ENCODE assay signal across 16 cellular contexts in genomic region chr1:52658795-52659194, GRCh38. TPM values are rescaled to one million over a fixed set of nuclear protein-coding genes. Genes with fewer than 3 reads are reported as not detected.
A peak's percentile ranks its signal among the peaks of the same experiment; 100 is the strongest.
DNase-seq lines count a peak whose midpoint lies in the region; ATAC-seq and TF ChIP-seq lines count a peak whose summit lies in the region.
"Had no signal": no experiment of that assay in that cellular context is flagged by ENCODE, and none has a peak within 500 bp of the region (broad histone marks: within the 10 kb centered on the region; RNA-seq: fewer than 3 reads in every experiment).

No MANE protein-coding gene starts in this region.

- H3K9me3 Mint-ChIP-seq in activated naive CD8-positive, alpha-beta T cell treated with anti-CD3 and anti-CD28 coated beads, Interleukin-2, amount 10 ng/mL, durations not matched to agents 7 days and 5 days, result no peaks in the 10 kb centered on the region

- H3K36me3 Mint-ChIP-seq in activated naive CD8-positive, alpha-beta T cell treated with anti-CD3 and anti-CD28 coated beads, Interleukin-2, amount 10 ng/mL, durations not matched to agents 7 days and 5 days, result peaks cover 10% of the 10 kb centered on the region

- H3K27ac ChIP-seq in gastrocnemius medialis (peak overlapping the region; percentile 70 to 87 (median 82)), Karpas-422 (ENCODE audit: low read length) (no peak overlapping the region)
- H3K27ac ChIP-seq: stomach had no signal

- no peaks in the 10 kb centered on the region for H4K20me1 ChIP-seq in Karpas-422 (ENCODE audit: insufficient read depth, low read depth, low read length)

- peak; percentile 8 for DNase-seq in activated naive CD4-positive, alpha-beta T cell treated with Interleukin-2 at 50 U/mL for 16 hours
- DNase-seq in activated naive CD4-positive, alpha-beta T cell (lab: John Stamatoyannopoulos, UW), result no peak
- DNase-seq in MV-4-11 (lab: John Stamatoyannopoulos, UW) (peak; percentile 22), gastrocnemius medialis (peak; percentile 88 to 91), NCI-H1417 treated with DMSO at 0.1 percent for 48 hours (lab: John Stamatoyannopoulos, UW) (no peak), Karpas-422 (no peak)
- no peak for DNase-seq in activated naive CD8-positive, alpha-beta T cell treated with anti-CD3 and anti-CD28 coated beads, Interleukin-2, amount 10 ng/mL, durations not matched to agents 7 days and 5 days
- DNase-seq: aorta, DND-41, H7, kidney, NCI-H1417, NCI-H69, stomach had no signal

- no peak overlapping the region for H2AFZ ChIP-seq in Karpas-422 (ENCODE audit: low read length)

- H3K9me2 ChIP-seq in Karpas-422 (replicated peaks; ENCODE audit: insufficient read depth, low read length), result no peaks in the 10 kb centered on the region

- no peak overlapping the region for H3K4me3 Mint-ChIP-seq in activated naive CD8-positive, alpha-beta T cell treated with anti-CD3 and anti-CD28 coated beads, Interleukin-2, amount 10 ng/mL, durations not matched to agents 7 days and 5 days

- in situ Hi-C loops in gastrocnemius medialis (cut with MboI; ENCODE audit: low sequenced_read_pairs in 4 of 4), result loop anchor here in 1 of 4 donors (25.0 kb wide), 1 partner anchor 521 kb away; the partner anchor contains the start of gene ZFYVE9

- H3K27me3 ChIP-seq in gastrocnemius medialis (no peaks in the 10 kb centered on the region), Karpas-422 (ENCODE audit: low read length) (no peaks in the 10 kb centered on the region)
- H3K27me3 ChIP-seq: stomach had no signal

- peak; percentile 64 for ATAC-seq in activated naive CD8-positive, alpha-beta T cell treated with anti-CD3 and anti-CD28 coated beads, Interleukin-2, amount 10 ng/mL, durations not matched to agents 7 days and 5 days (ENCODE audit: low read depth)
- ATAC-seq in gastrocnemius medialis (peak; percentile 94 to 98), HG02884 (IDR thresholded peaks at IDR 0.05; ENCODE audit: unreplicated experiment) (no peak)

- H3K9me3 ChIP-seq in gastrocnemius medialis (no peaks in the 10 kb centered on the region), Karpas-422 (ENCODE audit: low read length) (no peaks in the 10 kb centered on the region)
- H3K9me3 ChIP-seq: stomach had no signal

- POLR2A ChIA-PET in activated naive CD8-positive, alpha-beta T cell treated with anti-CD3 and anti-CD28 coated beads, Interleukin-2, amount 10 ng/mL, durations not matched to agents 7 days and 5 days (lab: Charles Lee), result interaction anchor here (1.3 to 2.4 kb wide), 2 partner anchors 22 to 26 kb away, joined by 4 to 8 read pairs; partner anchors contain the start of gene SHISAL2A

- H3K79me2 ChIP-seq in Karpas-422 (ENCODE audit: low read length), result no peaks in the 10 kb centered on the region

- intact Hi-C loops in gastrocnemius medialis (cut with DNase I; ENCODE audit: low total_unique reads), result loop anchor here (1.0 to 2.0 kb wide), 2 partner anchors 18 to 54 kb away; no protein-coding TSS in a partner anchor

- peaks cover 12% of the 10 kb centered on the region for H3K4me1 Mint-ChIP-seq in activated naive CD8-positive, alpha-beta T cell treated with anti-CD3 and anti-CD28 coated beads, Interleukin-2, amount 10 ng/mL, durations not matched to agents 7 days and 5 days

- TF ChIP-seq POLR2A in gastrocnemius medialis (IDR thresholded peaks at IDR 0.05), result peak in 1 of 2 donors; percentile 59

- H3K36me3 ChIP-seq in gastrocnemius medialis (no peaks in the 10 kb centered on the region), Karpas-422 (ENCODE audit: insufficient read depth, low read length) (no peaks in the 10 kb centered on the region)
- H3K36me3 ChIP-seq: stomach had no signal

- H3K27ac Mint-ChIP-seq in activated naive CD8-positive, alpha-beta T cell treated with anti-CD3 and anti-CD28 coated beads, Interleukin-2, amount 10 ng/mL, durations not matched to agents 7 days and 5 days, result no peak overlapping the region

- no peak overlapping the region for H3K4me3 ChIP-seq in gastrocnemius medialis
- H3K4me3 ChIP-seq in Karpas-422 (ENCODE audit: low read length), result no peak overlapping the region
- H3K4me3 ChIP-seq: stomach had no signal

- H3K4me2 ChIP-seq in Karpas-422 (ENCODE audit: low read depth, low read length, poor library complexity, severe bottlenecking), result no peak overlapping the region

- H3K27me3 Mint-ChIP-seq in activated naive CD8-positive, alpha-beta T cell treated with anti-CD3 and anti-CD28 coated beads, Interleukin-2, amount 10 ng/mL, durations not matched to agents 7 days and 5 days, result no peaks in the 10 kb centered on the region

- H3K4me1 ChIP-seq in gastrocnemius medialis, result peaks cover 10 to 27% of the 10 kb centered on the region in 2 donors
- H3K4me1 ChIP-seq in Karpas-422 (ENCODE audit: low read length), result no peaks in the 10 kb centered on the region

- no peak for TF ChIP-seq CTCF in gastrocnemius medialis (IDR thresholded peaks at IDR 0.05 in 4 of 5, conservative IDR thresholded peaks at IDR 0.05 in 1 of 5)

- H3K9ac ChIP-seq in Karpas-422 (ENCODE audit: low read length), result no peak overlapping the region

RNA-seq across cellular contexts. Expression of gene SHISAL2A, which starts 25.8 kb away (rescaled TPM):
- total RNA-seq in activated naive CD8-positive, alpha-beta T cell treated with anti-CD3 and anti-CD28 coated beads, Interleukin-2, amount 10 ng/mL, durations not matched to agents 7 days and 5 days, result 10 to 100 TPM; 27.9 to 28.8 TPM
- total RNA-seq in gastrocnemius medialis, result under 1 TPM in 2 of 4 donors, not detected in 2; 0.33 to 0.41 TPM
- total RNA-seq in Karpas-422 (2014; rRNA removed; shearing (Covaris generic); ENCODE audit: low replicate concordance), result not detected in 2 replicates
- total RNA-seq: frontal cortex had no signal

RNA-seq across cellular contexts. Expression of gene COA7, which starts 39.4 kb away (rescaled TPM):
- 10 to 100 TPM; 10.2 to 10.9 TPM for total RNA-seq in activated naive CD8-positive, alpha-beta T cell treated with anti-CD3 and anti-CD28 coated beads, Interleukin-2, amount 10 ng/mL, durations not matched to agents 7 days and 5 days
- 10 to 100 TPM; 18.7 to 22.3 (median 20.1) TPM for total RNA-seq in gastrocnemius medialis
- 10.8 and 11.3 TPM in 2 replicates for total RNA-seq in Karpas-422 (2014; rRNA removed; shearing (Covaris generic); ENCODE audit: low replicate concordance)

RNA-seq across cellular contexts. Expression of gene GPX7, which starts 56.6 kb away (rescaled TPM):
- total RNA-seq in activated naive CD8-positive, alpha-beta T cell treated with anti-CD3 and anti-CD28 coated beads, Interleukin-2, amount 10 ng/mL, durations not matched to agents 7 days and 5 days, result 10 to 100 TPM; 13.5 to 13.9 TPM
- 10 to 100 TPM in 1 of 4 donors, 1 to 10 TPM in 3; 1.7 to 13.0 (median 6.6) TPM for total RNA-seq in gastrocnemius medialis
- 90.5 and 90.8 TPM in 2 replicates for total RNA-seq in Karpas-422 (2014; rRNA removed; shearing (Covaris generic); ENCODE audit: low replicate concordance)

Comparison
In these comparisons a context has a peak if more than half of its experiments do, and no peak if none do; other contexts are left out.
1. DNase-seq: peak in activated naive CD4-positive, alpha-beta T cell treated with Interleukin-2 at 50 U/mL for 16 hours (single experiment), MV-4-11 (single experiment) and gastrocnemius medialis (2 of 2); none in activated naive CD4-positive, alpha-beta T cell (0 of 4), activated naive CD8-positive, alpha-beta T cell treated with anti-CD3 and anti-CD28 coated beads, Interleukin-2, amount 10 ng/mL, durations not matched to agents 7 days and 5 days (single experiment), NCI-H1417 treated with DMSO at 0.1 percent for 48 hours (single experiment) and Karpas-422 (single experiment).
2. RNA of gene SHISAL2A, which starts 25.8 kb away (total RNA-seq): 27.9 to 28.8 TPM in activated naive CD8-positive, alpha-beta T cell treated with anti-CD3 and anti-CD28 coated beads, Interleukin-2, amount 10 ng/mL, durations not matched to agents 7 days and 5 days; 0.33 to 0.41 TPM in gastrocnemius medialis and not detected in Karpas-422; every median in the first group is over 10 times any median in the second.